Comparison of ENCODE assay signal across 35 cellular contexts in genomic region chr9:12494411-12494810, GRCh38.
"Had no signal": no experiment of that assay in that cellular context is flagged by ENCODE, and none has a peak within 500 bp of the region (broad histone marks: within the 10 kb centered on the region; RNA-seq: fewer than 3 reads in every experiment).

No MANE protein-coding gene starts in this region.

- DNase-seq: activated CD4-positive, alpha-beta memory T cell treated with anti-CD3 and anti-CD28 coated beads for 36 hours; activated CD4-positive, alpha-beta T cell treated with anti-CD3 and anti-CD28 coated beads for 36 hours; activated CD4-positive, alpha-beta T cell treated with anti-CD3 and anti-CD28 coated beads, Interleukin-2, amount 10 ng/mL, durations not matched to agents 24 days and 14 days; activated CD4-positive, CD25-positive, alpha-beta regulatory T cell; activated CD4-positive, CD25-positive, alpha-beta regulatory T cell treated with anti-CD3 and anti-CD28 coated beads, Interleukin-2, amount 50 U/mL, for 72 hours; activated CD8-positive, alpha-beta memory T cell treated with anti-CD3 and anti-CD28 coated beads, Interleukin-2, amount 10 ng/mL, durations not matched to agents 7 days and 5 days; activated CD8-positive, alpha-beta memory T cell treated with anti-CD3 and anti-CD28 coated beads, Interleukin-2, amount 50 U/mL, for 4 hours; activated CD8-positive, alpha-beta T cell treated with anti-CD3 and anti-CD28 coated beads, Interleukin-2, amount 10 ng/mL, durations not matched to agents 7 days and 5 days; activated gamma-delta T cell; activated naive CD4-positive, alpha-beta T cell; activated naive CD4-positive, alpha-beta T cell treated with anti-CD3 and anti-CD28 coated beads, Interleukin-2, amount 10 ng/mL, durations not matched to agents 7 days and 5 days; activated naive CD8-positive, alpha-beta T cell treated with anti-CD3 and anti-CD28 coated beads, Interleukin-2, amount 10 ng/mL, durations not matched to agents 7 days and 5 days; activated T-cell treated with anti-CD3 and anti-CD28 coated beads, Interleukin-2, amount 50 U/mL, for 1 hour; activated T-cell treated with anti-CD3 and anti-CD28 coated beads, Interleukin-2, amount 50 U/mL, for 48 hours; cortex of kidney; dermis blood vessel endothelial cell; effector CD4-positive, alpha-beta T cell; effector memory CD8-positive, alpha-beta T cell; erythroblast; foreskin keratinocyte; gastrocnemius medialis; glutamatergic neuron; heart left ventricle; T-helper 1 cell; T-helper 17 cell; T1000 had no signal

- H3K36me3 Mint-ChIP-seq: activated CD4-positive, alpha-beta memory T cell treated with anti-CD3 and anti-CD28 coated beads for 36 hours; activated CD8-positive, alpha-beta memory T cell treated with anti-CD3 and anti-CD28 coated beads, Interleukin-2, amount 10 ng/mL, durations not matched to agents 7 days and 5 days; activated naive CD4-positive, alpha-beta T cell treated with anti-CD3 and anti-CD28 coated beads, Interleukin-2, amount 10 ng/mL, durations not matched to agents 7 days and 5 days; activated naive CD4-positive, alpha-beta T cell treated with anti-CD3 and anti-CD28 coated beads, Interleukin-2, amount 50 U/mL, for 72 hours; activated naive CD8-positive, alpha-beta T cell treated with anti-CD3 and anti-CD28 coated beads, Interleukin-2, amount 10 ng/mL, durations not matched to agents 7 days and 5 days; brain had no signal

- H3K27me3 ChIP-seq: ascending aorta, breast epithelium, cardiac muscle cell, esophagus muscularis mucosa, foreskin keratinocyte, gastrocnemius medialis, heart left ventricle had no signal

- H3K4me3 ChIP-seq: ascending aorta, breast epithelium, cardiac muscle cell, esophagus muscularis mucosa, gastrocnemius medialis, heart left ventricle had no signal

- H3K4me1 ChIP-seq: ascending aorta, breast epithelium, esophagus muscularis mucosa, foreskin keratinocyte, gastrocnemius medialis, heart left ventricle had no signal

- H3K27ac ChIP-seq: ascending aorta, breast epithelium, cardiac muscle cell, esophagus muscularis mucosa, foreskin keratinocyte, gastrocnemius medialis, heart left ventricle had no signal

- H3K36me3 ChIP-seq: ascending aorta, breast epithelium, cardiac muscle cell, esophagus muscularis mucosa, gastrocnemius medialis, heart left ventricle had no signal

- H3K27me3 Mint-ChIP-seq: activated CD4-positive, alpha-beta memory T cell treated with anti-CD3 and anti-CD28 coated beads for 36 hours; activated CD4-positive, alpha-beta T cell treated with anti-CD3 and anti-CD28 coated beads for 36 hours; activated CD4-positive, alpha-beta T cell treated with anti-CD3 and anti-CD28 coated beads, Interleukin-2, amount 10 ng/mL, durations not matched to agents 24 days and 14 days; activated CD8-positive, alpha-beta memory T cell treated with anti-CD3 and anti-CD28 coated beads, Interleukin-2, amount 10 ng/mL, durations not matched to agents 7 days and 5 days; activated naive CD4-positive, alpha-beta T cell treated with anti-CD3 and anti-CD28 coated beads, Interleukin-2, amount 10 ng/mL, durations not matched to agents 7 days and 5 days; activated naive CD8-positive, alpha-beta T cell treated with anti-CD3 and anti-CD28 coated beads, Interleukin-2, amount 10 ng/mL, durations not matched to agents 7 days and 5 days; brain; central memory CD8-positive, alpha-beta T cell; effector memory CD8-positive, alpha-beta T cell; T-helper 17 cell had no signal

- H3K27ac Mint-ChIP-seq: activated CD4-positive, alpha-beta memory T cell treated with anti-CD3 and anti-CD28 coated beads for 36 hours; activated CD4-positive, alpha-beta T cell treated with anti-CD3 and anti-CD28 coated beads for 36 hours; activated CD4-positive, alpha-beta T cell treated with anti-CD3 and anti-CD28 coated beads, Interleukin-2, amount 10 ng/mL, durations not matched to agents 24 days and 14 days; activated CD8-positive, alpha-beta memory T cell treated with anti-CD3 and anti-CD28 coated beads, Interleukin-2, amount 10 ng/mL, durations not matched to agents 7 days and 5 days; activated CD8-positive, alpha-beta T cell treated with anti-CD3 and anti-CD28 coated beads, Interleukin-2, amount 10 ng/mL, durations not matched to agents 7 days and 5 days; activated naive CD4-positive, alpha-beta T cell treated with anti-CD3 and anti-CD28 coated beads, Interleukin-2, amount 10 ng/mL, durations not matched to agents 7 days and 5 days; activated naive CD4-positive, alpha-beta T cell treated with anti-CD3 and anti-CD28 coated beads, Interleukin-2, amount 50 U/mL, for 72 hours; activated naive CD8-positive, alpha-beta T cell treated with anti-CD3 and anti-CD28 coated beads, Interleukin-2, amount 10 ng/mL, durations not matched to agents 7 days and 5 days; activated T-helper 1 cell treated with anti-CD3 and anti-CD28 coated beads, Interleukin-12 subunit alpha, Interleukin-12 subunit beta, Interleukin-2, Interleukin-4 antibody, amounts not matched to agents 30 ng/mL and 10 ng/mL and 1 ng/mL, durations not matched to agents 14 hours and 24 hours and 36 hours; brain; effector memory CD8-positive, alpha-beta T cell; T-helper 17 cell; T-helper 2 cell treated with Interferon-gamma antibody and Interleukin-4, amounts not matched to agents 5 μg/mL and 100 μg/mL, for 36 hours had no signal

- H3K4me3 Mint-ChIP-seq: activated CD4-positive, alpha-beta memory T cell treated with anti-CD3 and anti-CD28 coated beads for 36 hours; activated CD4-positive, alpha-beta T cell treated with anti-CD3 and anti-CD28 coated beads for 36 hours; activated CD4-positive, alpha-beta T cell treated with anti-CD3 and anti-CD28 coated beads, Interleukin-2, amount 10 ng/mL, durations not matched to agents 24 days and 14 days; activated CD8-positive, alpha-beta memory T cell treated with anti-CD3 and anti-CD28 coated beads, Interleukin-2, amount 10 ng/mL, durations not matched to agents 7 days and 5 days; activated CD8-positive, alpha-beta T cell treated with anti-CD3 and anti-CD28 coated beads, Interleukin-2, amount 10 ng/mL, durations not matched to agents 7 days and 5 days; activated naive CD4-positive, alpha-beta T cell treated with anti-CD3 and anti-CD28 coated beads, Interleukin-2, amount 10 ng/mL, durations not matched to agents 7 days and 5 days; activated naive CD8-positive, alpha-beta T cell treated with anti-CD3 and anti-CD28 coated beads, Interleukin-2, amount 10 ng/mL, durations not matched to agents 7 days and 5 days; activated T-helper 1 cell treated with anti-CD3 and anti-CD28 coated beads, Interleukin-12 subunit alpha, Interleukin-12 subunit beta, Interleukin-2, Interleukin-4 antibody, amounts not matched to agents 30 ng/mL and 10 ng/mL and 1 ng/mL, durations not matched to agents 14 hours and 24 hours and 36 hours; brain; central memory CD8-positive, alpha-beta T cell; effector memory CD8-positive, alpha-beta T cell; T-helper 17 cell; T-helper 2 cell treated with Interferon-gamma antibody and Interleukin-4, amounts not matched to agents 5 μg/mL and 100 μg/mL, for 36 hours had no signal

- H3K9me3 Mint-ChIP-seq: activated T-helper 1 cell treated with anti-CD3 and anti-CD28 coated beads, Interleukin-12 subunit alpha, Interleukin-12 subunit beta, Interleukin-2, Interleukin-4 antibody, amounts not matched to agents 30 ng/mL and 10 ng/mL and 1 ng/mL, durations not matched to agents 14 hours and 24 hours and 36 hours; brain had no signal

- H3K4me1 Mint-ChIP-seq: activated CD4-positive, alpha-beta T cell treated with anti-CD3 and anti-CD28 coated beads for 36 hours; activated CD4-positive, alpha-beta T cell treated with anti-CD3 and anti-CD28 coated beads, Interleukin-2, amount 10 ng/mL, durations not matched to agents 24 days and 14 days; activated CD8-positive, alpha-beta memory T cell treated with anti-CD3 and anti-CD28 coated beads, Interleukin-2, amount 10 ng/mL, durations not matched to agents 7 days and 5 days; activated naive CD4-positive, alpha-beta T cell treated with anti-CD3 and anti-CD28 coated beads, Interleukin-2, amount 10 ng/mL, durations not matched to agents 7 days and 5 days; activated naive CD8-positive, alpha-beta T cell treated with anti-CD3 and anti-CD28 coated beads, Interleukin-2, amount 10 ng/mL, durations not matched to agents 7 days and 5 days; brain; central memory CD8-positive, alpha-beta T cell; T-helper 17 cell had no signal

- H3K9me3 ChIP-seq: ascending aorta, breast epithelium, esophagus muscularis mucosa, gastrocnemius medialis had no signal
